Comparison of ENCODE assay signal across 22 cellular contexts in genomic region chr2:240235149-240235803, GRCh38.
DNase-seq lines count a peak whose midpoint lies in the region; ATAC-seq and TF ChIP-seq lines count a peak whose summit lies in the region.
"Had no signal": no experiment of that assay in that cellular context is flagged by ENCODE, and none has a peak within 500 bp of the region (broad histone marks: within the 10 kb centered on the region; RNA-seq: fewer than 3 reads in every experiment).

No MANE protein-coding gene starts in this region.

- no peaks in the 10 kb centered on the region for H3K36me3 ChIP-seq in adrenal gland (replicated peaks in 1 of 2)
- H3K36me3 ChIP-seq in spleen = no peaks in the 10 kb centered on the region
- H3K36me3 ChIP-seq: BE2C, stomach, uterus had no signal

- H3K27me3 ChIP-seq in adrenal gland (no peaks in the 10 kb centered on the region), spleen (replicated peaks in 1 of 7) (peaks cover 0 to 33% (median 0%) of the 10 kb centered on the region in 7 donors)
- H3K27me3 ChIP-seq: BE2C, body of pancreas, stomach, uterus had no signal

- TF ChIP-seq POLR2A in adrenal gland (IDR thresholded peaks at IDR 0.05) = no peak
- no peak for TF ChIP-seq POLR2A in spleen (IDR thresholded peaks at IDR 0.05)

- no peaks in the 10 kb centered on the region for H3K9me3 Mint-ChIP-seq in activated T-cell treated with anti-CD3 and anti-CD28 coated beads, Interleukin-2, amount 50 U/mL, for 4 hours
- H3K9me3 Mint-ChIP-seq in activated T-cell treated with anti-CD3 and anti-CD28 coated beads, Interleukin-2, amount 50 U/mL, for 24 hours = no peaks in the 10 kb centered on the region
- H3K9me3 Mint-ChIP-seq in mesothelial cell of epicardium = peaks cover 5% of the 10 kb centered on the region

- intact Hi-C loops in adrenal gland (cut with DNase I) = no loop called here
- intact Hi-C loops in spleen (cut with DNase I; ENCODE audit: low total_unique reads) = no loop called here

- peak overlapping the region in 1 of 5 donors; percentile 3 for H3K27ac ChIP-seq in adrenal gland
- H3K27ac ChIP-seq in spleen = no peak overlapping the region
- H3K27ac ChIP-seq: GM23248, uterus had no signal

- H3K27me3 Mint-ChIP-seq in activated T-cell treated with anti-CD3 and anti-CD28 coated beads, Interleukin-2, amount 50 U/mL, for 4 hours (ENCODE audit: low read depth) = peaks cover 17% of the 10 kb centered on the region
- H3K27me3 Mint-ChIP-seq in activated T-cell treated with anti-CD3 and anti-CD28 coated beads, Interleukin-2, amount 50 U/mL, for 24 hours = peaks cover 22% of the 10 kb centered on the region
- peaks cover 3% of the 10 kb centered on the region for H3K27me3 Mint-ChIP-seq in mesothelial cell of epicardium (ENCODE audit: low read depth)

- TF ChIP-seq CTCF in adrenal gland (IDR thresholded peaks at IDR 0.05) = no peak
- TF ChIP-seq CTCF in mesothelial cell of epicardium (IDR thresholded peaks at IDR 0.05; ENCODE audit: unreplicated experiment) = no peak
- no peak for TF ChIP-seq CTCF in spleen (IDR thresholded peaks at IDR 0.05 in 8 of 11, conservative IDR thresholded peaks at IDR 0.05 in 3 of 11)

- H3K4me3 ChIP-seq in adrenal gland = no peak overlapping the region
- H3K4me3 ChIP-seq in spleen = no peak overlapping the region
- H3K4me3 ChIP-seq: body of pancreas, GM23248, stomach, uterus had no signal

- no peak overlapping the region for H3K27ac Mint-ChIP-seq in activated T-cell treated with anti-CD3 and anti-CD28 coated beads, Interleukin-2, amount 50 U/mL, for 24 hours
- no peak overlapping the region for H3K27ac Mint-ChIP-seq in mesothelial cell of epicardium
- H3K27ac Mint-ChIP-seq: activated naive CD4-positive, alpha-beta T cell treated with anti-CD3 and anti-CD28 coated beads, Interleukin-2, amount 50 U/mL, for 72 hours had no signal

- H3K36me3 Mint-ChIP-seq in activated T-cell treated with anti-CD3 and anti-CD28 coated beads, Interleukin-2, amount 50 U/mL, for 4 hours (ENCODE audit: insufficient read depth) = no peaks in the 10 kb centered on the region
- no peaks in the 10 kb centered on the region for H3K36me3 Mint-ChIP-seq in activated T-cell treated with anti-CD3 and anti-CD28 coated beads, Interleukin-2, amount 50 U/mL, for 24 hours (ENCODE audit: low read depth)
- peaks cover under 1% of the 10 kb centered on the region for H3K36me3 Mint-ChIP-seq in mesothelial cell of epicardium
- H3K36me3 Mint-ChIP-seq: activated naive CD4-positive, alpha-beta T cell treated with anti-CD3 and anti-CD28 coated beads, Interleukin-2, amount 50 U/mL, for 72 hours had no signal

- ATAC-seq in activated T-cell treated with anti-CD3 and anti-CD28 coated beads, Interleukin-2, amount 50 U/mL, for 4 hours = no peak
- no peak for ATAC-seq in HG02759 (IDR thresholded peaks at IDR 0.05; ENCODE audit: unreplicated experiment)
- ATAC-seq in GM18867 (IDR thresholded peaks at IDR 0.05; ENCODE audit: unreplicated experiment) = no peak
- ATAC-seq: activated naive CD4-positive, alpha-beta T cell treated with anti-CD3 and anti-CD28 coated beads, Interleukin-2, amount 50 U/mL, for 72 hours; body of pancreas had no signal

- peak; percentile 3 for DNase-seq in activated T-cell treated with anti-CD3 and anti-CD28 coated beads, Interleukin-2, amount 50 U/mL, for 4 hours
- no peak for DNase-seq in activated T-cell treated with anti-CD3 and anti-CD28 coated beads, Interleukin-2, amount 50 U/mL, for 24 hours
- peak in 5 of 7 donors; percentile 23 to 52 (median 26) for DNase-seq in adrenal gland
- DNase-seq in mesothelial cell of epicardium (ENCODE audit: low spot score in 2 of 2, unreplicated experiment in 2 of 2) = peak; percentile 11 to 37
- peak; percentile 70 for DNase-seq in spleen
- no peak for DNase-seq in DMS53 (lab: John Stamatoyannopoulos, UW)
- DNase-seq: activated CD4-positive, alpha-beta T cell treated with anti-CD3 and anti-CD28 coated beads for 48 hours; activated CD8-positive, alpha-beta memory T cell treated with anti-CD3 and anti-CD28 coated beads, Interleukin-2, amount 50 U/mL, for 4 hours; Calu3; foreskin fibroblast; GM23248; NCI-H526; occipital lobe; stimulated activated CD4-positive, alpha-beta T cell treated with anti-CD3 and anti-CD28 coated beads, Interleukin-2, amount 100 ng/mL, for 48 hours; stomach; SW 1271 had no signal

- H3K4me3 Mint-ChIP-seq in activated T-cell treated with anti-CD3 and anti-CD28 coated beads, Interleukin-2, amount 50 U/mL, for 4 hours = no peak overlapping the region
- no peak overlapping the region for H3K4me3 Mint-ChIP-seq in activated T-cell treated with anti-CD3 and anti-CD28 coated beads, Interleukin-2, amount 50 U/mL, for 24 hours
- H3K4me3 Mint-ChIP-seq in mesothelial cell of epicardium = no peak overlapping the region

- 92 to 100% (median 94%) methylated on average over 1 to 17 of the region's 17 CpGs for WGBS in adrenal gland, 4 donors
- 82 to 94% (median 89%) methylated on average over 15 to 17 of the region's 17 CpGs for WGBS in spleen, 5 donors

- H3K9me3 ChIP-seq in adrenal gland (replicated peaks in 1 of 3) (no peaks in the 10 kb centered on the region), spleen (no peaks in the 10 kb centered on the region)
- H3K9me3 ChIP-seq: BE2C, body of pancreas, stomach, uterus had no signal

- H3K4me1 ChIP-seq in adrenal gland (replicated peaks in 1 of 2) = peaks cover 27 to 29% of the 10 kb centered on the region in 2 donors
- H3K4me1 ChIP-seq in spleen = peaks cover 6 to 37% (median 19%) of the 10 kb centered on the region in 6 donors
- H3K4me1 ChIP-seq: uterus had no signal

- H3K4me1 Mint-ChIP-seq in activated T-cell treated with anti-CD3 and anti-CD28 coated beads, Interleukin-2, amount 50 U/mL, for 4 hours (ENCODE audit: low read depth) = peaks cover 7% of the 10 kb centered on the region
- peaks cover 2% of the 10 kb centered on the region for H3K4me1 Mint-ChIP-seq in activated T-cell treated with anti-CD3 and anti-CD28 coated beads, Interleukin-2, amount 50 U/mL, for 24 hours (ENCODE audit: low read depth)
- peaks cover 9% of the 10 kb centered on the region for H3K4me1 Mint-ChIP-seq in mesothelial cell of epicardium

Comparison
In these comparisons a context has a peak if more than half of its experiments do, and no peak if none do; other contexts are left out.
1. DNase-seq: peak in activated T-cell treated with anti-CD3 and anti-CD28 coated beads, Interleukin-2, amount 50 U/mL, for 4 hours (single experiment), adrenal gland (5 of 7), mesothelial cell of epicardium (2 of 2) and spleen (single experiment); none in activated T-cell treated with anti-CD3 and anti-CD28 coated beads, Interleukin-2, amount 50 U/mL, for 24 hours (single experiment) and DMS53 (single experiment).